Comparison of ENCODE assay signal across 2 cellular contexts in the genomic region with DNA sequence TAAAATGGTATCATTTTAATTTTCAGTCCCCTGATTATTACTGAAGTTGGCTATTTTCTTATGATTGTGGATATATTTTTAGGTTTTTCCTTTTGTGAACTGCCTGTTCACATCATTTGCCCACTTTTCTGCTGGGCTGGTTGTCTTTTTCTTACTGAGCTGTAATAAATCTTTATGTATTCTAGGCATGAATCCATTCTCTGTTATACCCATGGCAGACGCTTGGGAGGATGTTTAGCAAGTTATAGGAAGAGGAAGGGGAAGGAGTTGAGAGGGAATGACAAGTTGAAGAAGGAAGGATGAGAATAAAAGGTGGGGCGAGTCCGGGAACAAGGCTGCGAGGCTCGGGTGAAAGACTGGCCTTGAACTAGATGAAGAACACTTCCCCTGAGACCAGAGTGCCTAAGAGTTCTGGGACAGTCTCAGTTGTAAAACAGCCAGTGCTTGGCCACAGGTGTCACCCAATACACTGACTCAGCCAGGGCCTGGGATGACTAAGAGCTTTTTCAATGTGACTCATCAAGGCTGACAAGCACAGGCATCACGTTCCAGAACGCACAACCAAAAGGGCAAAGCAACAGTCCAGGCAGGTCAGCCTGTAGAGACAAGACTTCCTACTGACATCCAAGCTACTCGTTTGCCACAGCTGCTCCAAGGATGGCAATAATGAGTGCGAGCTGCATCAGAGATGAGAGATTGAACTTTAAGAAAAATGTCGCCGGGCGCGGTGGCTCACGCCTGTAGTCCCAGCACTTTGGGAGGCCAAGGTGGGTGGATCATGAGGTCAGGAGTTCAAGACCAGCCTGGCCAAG.
TF ChIP-seq lines count a peak whose summit lies in the region.

No MANE protein-coding gene starts in this region.

TF ChIP-seq in A549, 52 proteins besides CTCF, POLR2A, EP300 and RAD21 (continued from another document):
- TF ChIP-seq, protein P1, sequence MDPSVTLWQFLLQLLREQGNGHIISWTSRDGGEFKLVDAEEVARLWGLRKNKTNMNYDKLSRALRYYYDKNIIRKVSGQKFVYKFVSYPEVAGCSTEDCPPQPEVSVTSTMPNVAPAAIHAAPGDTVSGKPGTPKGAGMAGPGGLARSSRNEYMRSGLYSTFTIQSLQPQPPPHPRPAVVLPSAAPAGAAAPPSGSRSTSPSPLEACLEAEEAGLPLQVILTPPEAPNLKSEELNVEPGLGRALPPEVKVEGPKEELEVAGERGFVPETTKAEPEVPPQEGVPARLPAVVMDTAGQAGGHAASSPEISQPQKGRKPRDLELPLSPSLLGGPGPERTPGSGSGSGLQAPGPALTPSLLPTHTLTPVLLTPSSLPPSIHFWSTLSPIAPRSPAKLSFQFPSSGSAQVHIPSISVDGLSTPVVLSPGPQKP (IDR thresholded peaks at IDR 0.05; ENCODE audit: low read depth, low read length), result no peak
- TF ChIP-seq PHF8 (IDR thresholded peaks at IDR 0.05; ENCODE audit: borderline replicate concordance, low read depth), result no peak
- no peak for TF ChIP-seq NR3C1 (IDR thresholded peaks at IDR 0.05)
- 0 out of 2 replicates have a peak, but pooled peaks have one; percentile 33 for TF ChIP-seq NPAS2 (CRISPR knock-in tag; IDR thresholded peaks at IDR 0.05; ENCODE audit: borderline replicate concordance)
- peak; percentile 93 for TF ChIP-seq NFE2L2 (conservative IDR thresholded peaks at IDR 0.05; ENCODE audit: low read length)
- TF ChIP-seq, protein P2, sequence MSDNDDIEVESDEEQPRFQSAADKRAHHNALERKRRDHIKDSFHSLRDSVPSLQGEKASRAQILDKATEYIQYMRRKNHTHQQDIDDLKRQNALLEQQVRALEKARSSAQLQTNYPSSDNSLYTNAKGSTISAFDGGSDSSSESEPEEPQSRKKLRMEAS (IDR thresholded peaks at IDR 0.05), result peak; percentile 93
- no peak for TF ChIP-seq ZSCAN20 (CRISPR knock-in tag; IDR thresholded peaks at IDR 0.05)
- no peak for TF ChIP-seq CBX8 (IDR thresholded peaks at IDR 0.05)
- TF ChIP-seq CEBPB (IDR thresholded peaks at IDR 0.05), result peak in 1 of 2 experiments; percentile 52; a peak in 1 of 4 replicates
- no peak for TF ChIP-seq CBX2 (IDR thresholded peaks at IDR 0.05; ENCODE audit: borderline replicate concordance, low read depth)
- TF ChIP-seq, protein P3, sequence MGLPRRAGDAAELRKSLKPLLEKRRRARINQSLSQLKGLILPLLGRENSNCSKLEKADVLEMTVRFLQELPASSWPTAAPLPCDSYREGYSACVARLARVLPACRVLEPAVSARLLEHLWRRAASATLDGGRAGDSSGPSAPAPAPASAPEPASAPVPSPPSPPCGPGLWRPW (IDR thresholded peaks at IDR 0.05), result no peak
- TF ChIP-seq, protein P4, sequence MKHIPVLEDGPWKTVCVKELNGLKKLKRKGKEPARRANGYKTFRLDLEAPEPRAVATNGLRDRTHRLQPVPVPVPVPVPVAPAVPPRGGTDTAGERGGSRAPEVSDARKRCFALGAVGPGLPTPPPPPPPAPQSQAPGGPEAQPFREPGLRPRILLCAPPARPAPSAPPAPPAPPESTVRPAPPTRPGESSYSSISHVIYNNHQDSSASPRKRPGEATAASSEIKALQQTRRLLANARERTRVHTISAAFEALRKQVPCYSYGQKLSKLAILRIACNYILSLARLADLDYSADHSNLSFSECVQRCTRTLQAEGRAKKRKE (CRISPR knock-in tag; IDR thresholded peaks at IDR 0.05; ENCODE audit: low read depth), result peak; percentile 92
- TF ChIP-seq, protein P5, sequence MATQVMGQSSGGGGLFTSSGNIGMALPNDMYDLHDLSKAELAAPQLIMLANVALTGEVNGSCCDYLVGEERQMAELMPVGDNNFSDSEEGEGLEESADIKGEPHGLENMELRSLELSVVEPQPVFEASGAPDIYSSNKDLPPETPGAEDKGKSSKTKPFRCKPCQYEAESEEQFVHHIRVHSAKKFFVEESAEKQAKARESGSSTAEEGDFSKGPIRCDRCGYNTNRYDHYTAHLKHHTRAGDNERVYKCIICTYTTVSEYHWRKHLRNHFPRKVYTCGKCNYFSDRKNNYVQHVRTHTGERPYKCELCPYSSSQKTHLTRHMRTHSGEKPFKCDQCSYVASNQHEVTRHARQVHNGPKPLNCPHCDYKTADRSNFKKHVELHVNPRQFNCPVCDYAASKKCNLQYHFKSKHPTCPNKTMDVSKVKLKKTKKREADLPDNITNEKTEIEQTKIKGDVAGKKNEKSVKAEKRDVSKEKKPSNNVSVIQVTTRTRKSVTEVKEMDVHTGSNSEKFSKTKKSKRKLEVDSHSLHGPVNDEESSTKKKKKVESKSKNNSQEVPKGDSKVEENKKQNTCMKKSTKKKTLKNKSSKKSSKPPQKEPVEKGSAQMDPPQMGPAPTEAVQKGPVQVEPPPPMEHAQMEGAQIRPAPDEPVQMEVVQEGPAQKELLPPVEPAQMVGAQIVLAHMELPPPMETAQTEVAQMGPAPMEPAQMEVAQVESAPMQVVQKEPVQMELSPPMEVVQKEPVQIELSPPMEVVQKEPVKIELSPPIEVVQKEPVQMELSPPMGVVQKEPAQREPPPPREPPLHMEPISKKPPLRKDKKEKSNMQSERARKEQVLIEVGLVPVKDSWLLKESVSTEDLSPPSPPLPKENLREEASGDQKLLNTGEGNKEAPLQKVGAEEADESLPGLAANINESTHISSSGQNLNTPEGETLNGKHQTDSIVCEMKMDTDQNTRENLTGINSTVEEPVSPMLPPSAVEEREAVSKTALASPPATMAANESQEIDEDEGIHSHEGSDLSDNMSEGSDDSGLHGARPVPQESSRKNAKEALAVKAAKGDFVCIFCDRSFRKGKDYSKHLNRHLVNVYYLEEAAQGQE (IDR thresholded peaks at IDR 0.05), result no peak
- peak; percentile 82; the same call in 1 of the 2 replicates for TF ChIP-seq GATA3 (IDR thresholded peaks at IDR 0.05; ENCODE audit: borderline replicate concordance)
- TF ChIP-seq CHD2 (IDR thresholded peaks at IDR 0.05; ENCODE audit: low read length, partially characterized antibody), result no peak
- no peak for TF ChIP-seq HOXA7 (CRISPR knock-in tag; IDR thresholded peaks at IDR 0.05)
- TF ChIP-seq, protein P6, sequence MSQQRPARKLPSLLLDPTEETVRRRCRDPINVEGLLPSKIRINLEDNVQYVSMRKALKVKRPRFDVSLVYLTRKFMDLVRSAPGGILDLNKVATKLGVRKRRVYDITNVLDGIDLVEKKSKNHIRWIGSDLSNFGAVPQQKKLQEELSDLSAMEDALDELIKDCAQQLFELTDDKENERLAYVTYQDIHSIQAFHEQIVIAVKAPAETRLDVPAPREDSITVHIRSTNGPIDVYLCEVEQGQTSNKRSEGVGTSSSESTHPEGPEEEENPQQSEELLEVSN (IDR thresholded peaks at IDR 0.05; ENCODE audit: borderline replicate concordance, low read depth), result 0 out of 2 replicates have a peak, but pooled peaks have one; percentile 43
- no peak for TF ChIP-seq RNF2 (IDR thresholded peaks at IDR 0.05; ENCODE audit: borderline replicate concordance, low read depth)
- TF ChIP-seq FOSB (CRISPR knock-in tag; IDR thresholded peaks at IDR 0.05), result 0 out of 2 replicates have a peak, but pooled peaks have one; percentile 69
- peak; percentile 96 for TF ChIP-seq JUNB (IDR thresholded peaks at IDR 0.05)

TF ChIP-seq in GM12878, 131 proteins besides CTCF, POLR2A, EP300 and RAD21 (continued from another document and continues in another):
- TF ChIP-seq, protein P7, sequence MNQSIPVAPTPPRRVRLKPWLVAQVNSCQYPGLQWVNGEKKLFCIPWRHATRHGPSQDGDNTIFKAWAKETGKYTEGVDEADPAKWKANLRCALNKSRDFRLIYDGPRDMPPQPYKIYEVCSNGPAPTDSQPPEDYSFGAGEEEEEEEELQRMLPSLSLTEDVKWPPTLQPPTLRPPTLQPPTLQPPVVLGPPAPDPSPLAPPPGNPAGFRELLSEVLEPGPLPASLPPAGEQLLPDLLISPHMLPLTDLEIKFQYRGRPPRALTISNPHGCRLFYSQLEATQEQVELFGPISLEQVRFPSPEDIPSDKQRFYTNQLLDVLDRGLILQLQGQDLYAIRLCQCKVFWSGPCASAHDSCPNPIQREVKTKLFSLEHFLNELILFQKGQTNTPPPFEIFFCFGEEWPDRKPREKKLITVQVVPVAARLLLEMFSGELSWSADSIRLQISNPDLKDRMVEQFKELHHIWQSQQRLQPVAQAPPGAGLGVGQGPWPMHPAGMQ (IDR thresholded peaks at IDR 0.05; ENCODE audit: borderline replicate concordance), result no peak
- TF ChIP-seq, protein P8, sequence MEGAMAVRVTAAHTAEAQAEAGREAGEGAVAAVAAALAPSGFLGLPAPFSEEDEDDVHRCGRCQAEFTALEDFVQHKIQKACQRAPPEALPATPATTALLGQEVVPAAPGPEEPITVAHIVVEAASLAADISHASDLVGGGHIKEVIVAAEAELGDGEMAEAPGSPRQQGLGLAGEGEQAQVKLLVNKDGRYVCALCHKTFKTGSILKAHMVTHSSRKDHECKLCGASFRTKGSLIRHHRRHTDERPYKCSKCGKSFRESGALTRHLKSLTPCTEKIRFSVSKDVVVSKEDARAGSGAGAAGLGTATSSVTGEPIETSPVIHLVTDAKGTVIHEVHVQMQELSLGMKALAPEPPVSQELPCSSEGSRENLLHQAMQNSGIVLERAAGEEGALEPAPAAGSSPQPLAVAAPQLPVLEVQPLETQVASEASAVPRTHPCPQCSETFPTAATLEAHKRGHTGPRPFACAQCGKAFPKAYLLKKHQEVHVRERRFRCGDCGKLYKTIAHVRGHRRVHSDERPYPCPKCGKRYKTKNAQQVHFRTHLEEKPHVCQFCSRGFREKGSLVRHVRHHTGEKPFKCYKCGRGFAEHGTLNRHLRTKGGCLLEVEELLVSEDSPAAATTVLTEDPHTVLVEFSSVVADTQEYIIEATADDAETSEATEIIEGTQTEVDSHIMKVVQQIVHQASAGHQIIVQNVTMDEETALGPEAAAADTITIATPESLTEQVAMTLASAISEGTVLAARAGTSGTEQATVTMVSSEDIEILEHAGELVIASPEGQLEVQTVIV (IDR thresholded peaks at IDR 0.05; ENCODE audit: borderline replicate concordance, partially characterized antibody), result no peak
- TF ChIP-seq JUND (IDR thresholded peaks at IDR 0.05; ENCODE audit: low read depth, low read length) (peak; percentile 85), RAD51 (IDR thresholded peaks at IDR 0.05) (no peak), HDAC6 (IDR thresholded peaks at IDR 0.05; ENCODE audit: unreplicated experiment) (no peak), PAX5 (IDR thresholded peaks at IDR 0.05; ENCODE audit: borderline replicate concordance, low read depth, low read length) (peak; percentile 92; the same call in 1 of the 2 replicates), BRCA1 (IDR thresholded peaks at IDR 0.05; ENCODE audit: low read depth, low read length) (no peak), NR2C1 (IDR thresholded peaks at IDR 0.05) (no peak), FOS (IDR thresholded peaks at IDR 0.05; ENCODE audit: borderline replicate concordance, extremely low read depth, insufficient read length) (no peak), TBL1XR1 (IDR thresholded peaks at IDR 0.05; ENCODE audit: low read depth, low read length) (peak; percentile 60; the same call in 1 of the 2 replicates), ZNF622 (IDR thresholded peaks at IDR 0.05) (no peak), ZNF207 (IDR thresholded peaks at IDR 0.05; ENCODE audit: borderline replicate concordance) (no peak), SRF (IDR thresholded peaks at IDR 0.05; ENCODE audit: low read depth in 2 of 2, low read length in 2 of 2) (peak in 1 of 2 experiments; percentile 92; a peak in 2 of 4 replicates), SUZ12 (IDR thresholded peaks at IDR 0.05; ENCODE audit: unreplicated experiment) (no peak), MEF2B (IDR thresholded peaks at IDR 0.05; ENCODE audit: partially characterized antibody, poor library complexity, severe bottlenecking) (peak; percentile 57), SPI1 (IDR thresholded peaks at IDR 0.05; ENCODE audit: borderline replicate concordance, insufficient read depth, low read depth, low read length) (peak; percentile 36; the same call in 1 of the 2 replicates), IKZF2 (IDR thresholded peaks at IDR 0.05) (peak in 1 of 2 experiments; percentile 63; a peak in 2 of 4 replicates), RBBP5 (conservative IDR thresholded peaks at IDR 0.05) (no peak), RFX5 (IDR thresholded peaks at IDR 0.05; ENCODE audit: low read depth, low read length) (no peak)
- TF ChIP-seq, protein P9, sequence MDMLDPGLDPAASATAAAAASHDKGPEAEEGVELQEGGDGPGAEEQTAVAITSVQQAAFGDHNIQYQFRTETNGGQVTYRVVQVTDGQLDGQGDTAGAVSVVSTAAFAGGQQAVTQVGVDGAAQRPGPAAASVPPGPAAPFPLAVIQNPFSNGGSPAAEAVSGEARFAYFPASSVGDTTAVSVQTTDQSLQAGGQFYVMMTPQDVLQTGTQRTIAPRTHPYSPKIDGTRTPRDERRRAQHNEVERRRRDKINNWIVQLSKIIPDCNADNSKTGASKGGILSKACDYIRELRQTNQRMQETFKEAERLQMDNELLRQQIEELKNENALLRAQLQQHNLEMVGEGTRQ (IDR thresholded peaks at IDR 0.05; ENCODE audit: borderline replicate concordance, low read depth, low read length), result no peak
- TF ChIP-seq, protein P10, sequence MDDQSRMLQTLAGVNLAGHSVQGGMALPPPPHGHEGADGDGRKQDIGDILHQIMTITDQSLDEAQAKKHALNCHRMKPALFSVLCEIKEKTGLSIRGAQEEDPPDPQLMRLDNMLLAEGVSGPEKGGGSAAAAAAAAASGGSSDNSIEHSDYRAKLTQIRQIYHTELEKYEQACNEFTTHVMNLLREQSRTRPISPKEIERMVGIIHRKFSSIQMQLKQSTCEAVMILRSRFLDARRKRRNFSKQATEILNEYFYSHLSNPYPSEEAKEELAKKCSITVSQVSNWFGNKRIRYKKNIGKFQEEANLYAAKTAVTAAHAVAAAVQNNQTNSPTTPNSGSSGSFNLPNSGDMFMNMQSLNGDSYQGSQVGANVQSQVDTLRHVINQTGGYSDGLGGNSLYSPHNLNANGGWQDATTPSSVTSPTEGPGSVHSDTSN (IDR thresholded peaks at IDR 0.05; ENCODE audit: insufficient replicate concordance, low read depth, low read length), result peak; percentile 75
- TF ChIP-seq, protein P11, sequence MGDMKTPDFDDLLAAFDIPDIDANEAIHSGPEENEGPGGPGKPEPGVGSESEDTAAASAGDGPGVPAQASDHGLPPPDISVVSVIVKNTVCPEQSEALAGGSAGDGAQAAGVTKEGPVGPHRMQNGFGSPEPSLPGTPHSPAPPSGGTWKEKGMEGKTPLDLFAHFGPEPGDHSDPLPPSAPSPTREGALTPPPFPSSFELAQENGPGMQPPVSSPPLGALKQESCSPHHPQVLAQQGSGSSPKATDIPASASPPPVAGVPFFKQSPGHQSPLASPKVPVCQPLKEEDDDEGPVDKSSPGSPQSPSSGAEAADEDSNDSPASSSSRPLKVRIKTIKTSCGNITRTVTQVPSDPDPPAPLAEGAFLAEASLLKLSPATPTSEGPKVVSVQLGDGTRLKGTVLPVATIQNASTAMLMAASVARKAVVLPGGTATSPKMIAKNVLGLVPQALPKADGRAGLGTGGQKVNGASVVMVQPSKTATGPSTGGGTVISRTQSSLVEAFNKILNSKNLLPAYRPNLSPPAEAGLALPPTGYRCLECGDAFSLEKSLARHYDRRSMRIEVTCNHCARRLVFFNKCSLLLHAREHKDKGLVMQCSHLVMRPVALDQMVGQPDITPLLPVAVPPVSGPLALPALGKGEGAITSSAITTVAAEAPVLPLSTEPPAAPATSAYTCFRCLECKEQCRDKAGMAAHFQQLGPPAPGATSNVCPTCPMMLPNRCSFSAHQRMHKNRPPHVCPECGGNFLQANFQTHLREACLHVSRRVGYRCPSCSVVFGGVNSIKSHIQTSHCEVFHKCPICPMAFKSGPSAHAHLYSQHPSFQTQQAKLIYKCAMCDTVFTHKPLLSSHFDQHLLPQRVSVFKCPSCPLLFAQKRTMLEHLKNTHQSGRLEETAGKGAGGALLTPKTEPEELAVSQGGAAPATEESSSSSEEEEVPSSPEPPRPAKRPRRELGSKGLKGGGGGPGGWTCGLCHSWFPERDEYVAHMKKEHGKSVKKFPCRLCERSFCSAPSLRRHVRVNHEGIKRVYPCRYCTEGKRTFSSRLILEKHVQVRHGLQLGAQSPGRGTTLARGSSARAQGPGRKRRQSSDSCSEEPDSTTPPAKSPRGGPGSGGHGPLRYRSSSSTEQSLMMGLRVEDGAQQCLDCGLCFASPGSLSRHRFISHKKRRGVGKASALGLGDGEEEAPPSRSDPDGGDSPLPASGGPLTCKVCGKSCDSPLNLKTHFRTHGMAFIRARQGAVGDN (IDR thresholded peaks at IDR 0.05), result no peak
